1 cellular context compared by ENCODE assay signal in the genomic region with DNA sequence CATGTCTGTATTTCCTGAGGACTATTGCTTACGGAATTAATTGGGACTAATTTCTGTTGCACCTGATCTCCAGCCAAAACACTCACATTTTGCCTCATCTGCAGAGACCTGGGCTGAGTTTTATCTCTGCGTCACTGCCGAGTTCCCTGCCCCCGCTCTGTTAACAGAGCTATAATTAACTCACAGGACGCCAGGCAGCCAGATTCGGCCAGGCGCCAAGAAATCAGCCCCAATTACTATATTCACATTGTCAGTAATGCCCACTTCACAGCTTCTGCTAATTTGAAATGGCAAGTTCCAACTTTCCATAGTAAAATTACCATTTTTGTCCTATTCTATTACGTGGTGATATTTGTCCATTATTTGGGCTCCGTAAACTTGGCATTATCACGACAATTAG.
TF ChIP-seq lines count a peak whose summit lies in the region.

No MANE protein-coding gene starts in this region.

TF ChIP-seq in liver, 16 proteins besides CTCF, POLR2A, EP300 and RAD21 (continued from another document):
- TF ChIP-seq, protein P1, sequence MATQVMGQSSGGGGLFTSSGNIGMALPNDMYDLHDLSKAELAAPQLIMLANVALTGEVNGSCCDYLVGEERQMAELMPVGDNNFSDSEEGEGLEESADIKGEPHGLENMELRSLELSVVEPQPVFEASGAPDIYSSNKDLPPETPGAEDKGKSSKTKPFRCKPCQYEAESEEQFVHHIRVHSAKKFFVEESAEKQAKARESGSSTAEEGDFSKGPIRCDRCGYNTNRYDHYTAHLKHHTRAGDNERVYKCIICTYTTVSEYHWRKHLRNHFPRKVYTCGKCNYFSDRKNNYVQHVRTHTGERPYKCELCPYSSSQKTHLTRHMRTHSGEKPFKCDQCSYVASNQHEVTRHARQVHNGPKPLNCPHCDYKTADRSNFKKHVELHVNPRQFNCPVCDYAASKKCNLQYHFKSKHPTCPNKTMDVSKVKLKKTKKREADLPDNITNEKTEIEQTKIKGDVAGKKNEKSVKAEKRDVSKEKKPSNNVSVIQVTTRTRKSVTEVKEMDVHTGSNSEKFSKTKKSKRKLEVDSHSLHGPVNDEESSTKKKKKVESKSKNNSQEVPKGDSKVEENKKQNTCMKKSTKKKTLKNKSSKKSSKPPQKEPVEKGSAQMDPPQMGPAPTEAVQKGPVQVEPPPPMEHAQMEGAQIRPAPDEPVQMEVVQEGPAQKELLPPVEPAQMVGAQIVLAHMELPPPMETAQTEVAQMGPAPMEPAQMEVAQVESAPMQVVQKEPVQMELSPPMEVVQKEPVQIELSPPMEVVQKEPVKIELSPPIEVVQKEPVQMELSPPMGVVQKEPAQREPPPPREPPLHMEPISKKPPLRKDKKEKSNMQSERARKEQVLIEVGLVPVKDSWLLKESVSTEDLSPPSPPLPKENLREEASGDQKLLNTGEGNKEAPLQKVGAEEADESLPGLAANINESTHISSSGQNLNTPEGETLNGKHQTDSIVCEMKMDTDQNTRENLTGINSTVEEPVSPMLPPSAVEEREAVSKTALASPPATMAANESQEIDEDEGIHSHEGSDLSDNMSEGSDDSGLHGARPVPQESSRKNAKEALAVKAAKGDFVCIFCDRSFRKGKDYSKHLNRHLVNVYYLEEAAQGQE (IDR thresholded peaks at IDR 0.05) = peak; percentile 32
- TF ChIP-seq, protein P2, sequence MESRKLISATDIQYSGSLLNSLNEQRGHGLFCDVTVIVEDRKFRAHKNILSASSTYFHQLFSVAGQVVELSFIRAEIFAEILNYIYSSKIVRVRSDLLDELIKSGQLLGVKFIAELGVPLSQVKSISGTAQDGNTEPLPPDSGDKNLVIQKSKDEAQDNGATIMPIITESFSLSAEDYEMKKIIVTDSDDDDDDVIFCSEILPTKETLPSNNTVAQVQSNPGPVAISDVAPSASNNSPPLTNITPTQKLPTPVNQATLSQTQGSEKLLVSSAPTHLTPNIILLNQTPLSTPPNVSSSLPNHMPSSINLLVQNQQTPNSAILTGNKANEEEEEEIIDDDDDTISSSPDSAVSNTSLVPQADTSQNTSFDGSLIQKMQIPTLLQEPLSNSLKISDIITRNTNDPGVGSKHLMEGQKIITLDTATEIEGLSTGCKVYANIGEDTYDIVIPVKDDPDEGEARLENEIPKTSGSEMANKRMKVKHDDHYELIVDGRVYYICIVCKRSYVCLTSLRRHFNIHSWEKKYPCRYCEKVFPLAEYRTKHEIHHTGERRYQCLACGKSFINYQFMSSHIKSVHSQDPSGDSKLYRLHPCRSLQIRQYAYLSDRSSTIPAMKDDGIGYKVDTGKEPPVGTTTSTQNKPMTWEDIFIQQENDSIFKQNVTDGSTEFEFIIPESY (IDR thresholded peaks at IDR 0.05) = no peak
- no peak for TF ChIP-seq NR2F2 (IDR thresholded peaks at IDR 0.05)
- TF ChIP-seq RXRA (IDR thresholded peaks at IDR 0.05) = peak in 1 of 2 donors; percentile 41
- no peak for TF ChIP-seq FOXA2 (IDR thresholded peaks at IDR 0.05)
- TF ChIP-seq, protein P3, sequence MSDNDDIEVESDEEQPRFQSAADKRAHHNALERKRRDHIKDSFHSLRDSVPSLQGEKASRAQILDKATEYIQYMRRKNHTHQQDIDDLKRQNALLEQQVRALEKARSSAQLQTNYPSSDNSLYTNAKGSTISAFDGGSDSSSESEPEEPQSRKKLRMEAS (IDR thresholded peaks at IDR 0.05) = no peak
- TF ChIP-seq JUND (IDR thresholded peaks at IDR 0.05) = peak in 1 of 2 donors; percentile 14
